In genomic region chr2:235721586-235721985, GRCh38 we compare ENCODE assay signal across 19 cellular contexts.
DNase-seq lines count a peak whose midpoint lies in the region; ATAC-seq and TF ChIP-seq lines count a peak whose summit lies in the region.
"Had no signal": no experiment of that assay in that cellular context is flagged by ENCODE, and none has a peak within 500 bp of the region (broad histone marks: within the 10 kb centered on the region; RNA-seq: fewer than 3 reads in every experiment).

No MANE protein-coding gene starts in this region.

- no peaks in the 10 kb centered on the region for H3K27me3 Mint-ChIP-seq in natural killer cell treated with Interleukin-12 subunit alpha and Interleukin-12 subunit beta and Interleukin-15 and Interleukin-18, amount 100 ng/mL, for 72 hours
- no peaks in the 10 kb centered on the region for H3K27me3 Mint-ChIP-seq in natural killer cell (ENCODE audit: low read depth in 2 of 2)

- H3K36me3 Mint-ChIP-seq in natural killer cell treated with Interleukin-12 subunit alpha and Interleukin-12 subunit beta and Interleukin-15 and Interleukin-18, amount 100 ng/mL, for 72 hours: no peaks in the 10 kb centered on the region
- H3K36me3 Mint-ChIP-seq in natural killer cell: no peaks in the 10 kb centered on the region
- H3K36me3 Mint-ChIP-seq: CD14-positive monocyte; CD8-positive, alpha-beta memory T cell had no signal

- no peaks in the 10 kb centered on the region for H3K9me3 Mint-ChIP-seq in natural killer cell treated with Interleukin-12 subunit alpha and Interleukin-12 subunit beta and Interleukin-15 and Interleukin-18, amount 100 ng/mL, for 72 hours
- H3K9me3 Mint-ChIP-seq in natural killer cell: no peaks in the 10 kb centered on the region
- H3K9me3 Mint-ChIP-seq: CD4-positive, alpha-beta T cell; CD8-positive, alpha-beta memory T cell had no signal

- H3K4me1 Mint-ChIP-seq in natural killer cell treated with Interleukin-12 subunit alpha and Interleukin-12 subunit beta and Interleukin-15 and Interleukin-18, amount 100 ng/mL, for 72 hours (ENCODE audit: low read depth in 2 of 2): peaks cover 6 to 18% of the 10 kb centered on the region in 2 donors
- H3K4me1 Mint-ChIP-seq in natural killer cell: peaks cover 28 to 30% of the 10 kb centered on the region in 2 donors
- H3K4me1 Mint-ChIP-seq: B cell, CD14-positive monocyte had no signal

- 89 to 91% methylated on average over 3 of the region's 3 CpGs for WGBS in sigmoid colon, 2 donors

- H3K36me3 ChIP-seq in sigmoid colon: peaks cover 0 to 3% (median 0%) of the 10 kb centered on the region in 4 donors

- H3K4me1 ChIP-seq in sigmoid colon: peaks cover 0 to 46% (median 33%) of the 10 kb centered on the region in 4 donors

- H3K27ac Mint-ChIP-seq in natural killer cell treated with Interleukin-12 subunit alpha and Interleukin-12 subunit beta and Interleukin-15 and Interleukin-18, amount 100 ng/mL, for 72 hours: no peak overlapping the region
- H3K27ac Mint-ChIP-seq in natural killer cell: no peak overlapping the region
- H3K27ac Mint-ChIP-seq: B cell; CD14-positive monocyte; CD4-positive, alpha-beta T cell had no signal

- intact Hi-C loops in natural killer cell (cut with micrococcal nuclease): no loop called here
- intact Hi-C loops in sigmoid colon (cut with DNase I): no loop called here

- no peak for TF ChIP-seq EP300 in sigmoid colon (IDR thresholded peaks at IDR 0.05)

- no peak overlapping the region for H3K4me3 ChIP-seq in sigmoid colon
- H3K4me3 ChIP-seq: BLaER1 treated with 17β-estradiol and CSF1 and Interleukin-3, amounts not matched to agents 10 nM and 100 nM; GM12878; GM23248 had no signal

- TF ChIP-seq CTCF in natural killer cell (IDR thresholded peaks at IDR 0.05) (no peak), sigmoid colon (IDR thresholded peaks at IDR 0.05) (no peak)

- DNase-seq in natural killer cell treated with Interleukin-12 subunit alpha and Interleukin-12 subunit beta and Interleukin-15 and Interleukin-18, amount 100 ng/mL, for 72 hours (ENCODE audit: low spot score): peak; percentile 5
- DNase-seq in natural killer cell (no peak), SK-N-DZ (ENCODE audit: low spot score) (peak; percentile 51), sigmoid colon (peak; percentile 9), SW480 (ENCODE audit: low spot score) (no peak)
- DNase-seq in activated T-cell treated with anti-CD3 and anti-CD28 coated beads, Interleukin-2, amount 50 U/mL, for 1 hour: no peak
- DNase-seq: CD4-positive, alpha-beta T cell; CD8-positive, alpha-beta memory T cell; DMS 273 treated with DMSO at 0.1 percent for 48 hours; DMS79; EL; GDM1; GM23248; H7; HCEC 1CT had no signal

- no peaks in the 10 kb centered on the region for H3K27me3 ChIP-seq in sigmoid colon
- H3K27me3 ChIP-seq: BLaER1 treated with 17β-estradiol and CSF1 and Interleukin-3, amounts not matched to agents 10 nM and 100 nM had no signal

- H3K27ac ChIP-seq in sigmoid colon: no peak overlapping the region
- H3K27ac ChIP-seq: BLaER1 treated with 17β-estradiol and CSF1 and Interleukin-3, amounts not matched to agents 10 nM and 100 nM; GM23248 had no signal

- H3K9me3 ChIP-seq in sigmoid colon: no peaks in the 10 kb centered on the region
- H3K9me3 ChIP-seq: BLaER1 treated with 17β-estradiol and CSF1 and Interleukin-3, amounts not matched to agents 10 nM and 100 nM had no signal

- no peak for ATAC-seq in natural killer cell treated with Interleukin-12 subunit alpha and Interleukin-12 subunit beta and Interleukin-15 and Interleukin-18, amount 100 ng/mL, for 72 hours
- no peak for ATAC-seq in natural killer cell
- ATAC-seq: GM12878 had no signal

- H3K4me3 Mint-ChIP-seq in natural killer cell treated with Interleukin-12 subunit alpha and Interleukin-12 subunit beta and Interleukin-15 and Interleukin-18, amount 100 ng/mL, for 72 hours: no peak overlapping the region
- no peak overlapping the region for H3K4me3 Mint-ChIP-seq in natural killer cell
- H3K4me3 Mint-ChIP-seq: B cell; CD14-positive monocyte; CD4-positive, alpha-beta T cell; CD8-positive, alpha-beta memory T cell had no signal

- TF ChIP-seq POLR2A in sigmoid colon (IDR thresholded peaks at IDR 0.05): no peak

Comparison
In these comparisons a context has a peak if more than half of its experiments do, and no peak if none do; other contexts are left out.
1. DNase-seq: peak in natural killer cell treated with Interleukin-12 subunit alpha and Interleukin-12 subunit beta and Interleukin-15 and Interleukin-18, amount 100 ng/mL, for 72 hours (single experiment), SK-N-DZ (single experiment) and sigmoid colon (single experiment); none in natural killer cell (single experiment), SW480 (single experiment) and activated T-cell treated with anti-CD3 and anti-CD28 coated beads, Interleukin-2, amount 50 U/mL, for 1 hour (single experiment).